Comparison of ENCODE assay signal across 17 cellular contexts in genomic region chr4:81651500-81651899, GRCh38.
A peak's percentile ranks its signal among the peaks of the same experiment; 100 is the strongest.
DNase-seq lines count a peak whose midpoint lies in the region; ATAC-seq, FAIRE-seq and TF ChIP-seq lines count a peak whose summit lies in the region.
"Had no signal": no experiment of that assay in that cellular context is flagged by ENCODE, and none has a peak within 500 bp of the region (broad histone marks: within the 10 kb centered on the region; RNA-seq: fewer than 3 reads in every experiment).

No MANE protein-coding gene starts in this region.

- DNase-seq in DMS79 treated with DMSO at 0.1 percent for 48 hours (lab: John Stamatoyannopoulos, UW) (peak; percentile 17), DMS79 (lab: John Stamatoyannopoulos, UW) (no peak), HepG2 (ENCODE audit: low spot score) (no peak), NCI-H1105 treated with DMSO at 0.1 percent for 48 hours (lab: John Stamatoyannopoulos, UW) (no peak)
- DNase-seq: central memory CD4-positive, alpha-beta T cell; DMS 273 treated with DMSO at 0.1 percent for 48 hours; sigmoid colon; transverse colon had no signal

- H3K27me3 Mint-ChIP-seq in activated T-helper 17 cell treated with anti-CD3 and anti-CD28 coated beads, Interleukin-2, amount 50 U/mL, for 72 hours = no peaks in the 10 kb centered on the region

- no peak overlapping the region for H3K4me3 ChIP-seq in HEK293 (ENCODE audit: low read depth, low read length)
- no peak overlapping the region for H3K4me3 ChIP-seq in HepG2 (replicated peaks in 1 of 3; ENCODE audit: insufficient read depth in 1 of 3, low read depth in 2 of 3, low read length in 3 of 3)
- H3K4me3 ChIP-seq: GM12878, HAP-1, sigmoid colon, transverse colon had no signal

- H3K4me1 Mint-ChIP-seq in activated T-helper 17 cell treated with anti-CD3 and anti-CD28 coated beads, Interleukin-2, amount 50 U/mL, for 72 hours = peaks cover 25% of the 10 kb centered on the region

- intact Hi-C loops in HepG2 (cut with micrococcal nuclease; ENCODE audit: unreplicated experiment) = no loop called here

- BruUV-seq in HepG2 (replicated peaks; lab: Mats Ljungman, UMichigan) = no TSS peak

- peaks cover 5% of the 10 kb centered on the region for H3K9me3 Mint-ChIP-seq in activated T-helper 17 cell treated with anti-CD3 and anti-CD28 coated beads, Interleukin-2, amount 50 U/mL, for 72 hours
- H3K9me3 Mint-ChIP-seq: natural killer cell treated with Interleukin-12 subunit alpha and Interleukin-12 subunit beta and Interleukin-15 and Interleukin-18, amount 100 ng/mL, for 72 hours had no signal

- no peak for TF ChIP-seq EP300 in HepG2 (IDR thresholded peaks at IDR 0.05; ENCODE audit: low read depth in 2 of 2, low read length in 2 of 2)
- no peak for TF ChIP-seq EP300 in HepG2 (CRISPR knock-in tag; IDR thresholded peaks at IDR 0.05; ENCODE audit: borderline replicate concordance)

- WGBS in HepG2 (ENCODE audit: low lambda C conversion rate) = 0% methylated on average over 1 of the region's 1 CpG

- no peak for FAIRE-seq in HepG2 (lab: Jason Lieb, UNC)
- FAIRE-seq: A204.1, GM12878 had no signal

- CTCF ChIA-PET in HEK293 (lab: Yijun Ruan, JAX) = no interaction called here
- CTCF ChIA-PET in HepG2 (lab: Yijun Ruan, JAX; ENCODE audit: low intra/inter-chr PET ratio, low total read pairs) = no interaction called here

- H3K9me3 ChIP-seq in HEK293 (ENCODE audit: control insufficient read depth, insufficient read depth, low read depth, low read length) (no peaks in the 10 kb centered on the region), HepG2 (ENCODE audit: low read length) (no peaks in the 10 kb centered on the region)
- H3K9me3 ChIP-seq: HAP-1, sigmoid colon, transverse colon had no signal

- H3K4me3 Mint-ChIP-seq in activated T-helper 17 cell treated with anti-CD3 and anti-CD28 coated beads, Interleukin-2, amount 50 U/mL, for 72 hours = peak overlapping the region; percentile 21
- H3K4me3 Mint-ChIP-seq: natural killer cell treated with Interleukin-12 subunit alpha and Interleukin-12 subunit beta and Interleukin-15 and Interleukin-18, amount 100 ng/mL, for 72 hours had no signal

- no peak overlapping the region for H3K9ac ChIP-seq in HepG2 (ENCODE audit: insufficient read depth, low read depth, low read length)

- TF ChIP-seq POLR2A in HepG2 (IDR thresholded peaks at IDR 0.05; ENCODE audit: insufficient read depth in 1 of 2, low read depth in 2 of 2, low read length in 2 of 2) = no peak

- TF ChIP-seq RAD21 in HepG2 (CRISPR knock-in tag; IDR thresholded peaks at IDR 0.05) = no peak

- no peaks in the 10 kb centered on the region for H3K4me1 ChIP-seq in HEK293 (ENCODE audit: control insufficient read depth, insufficient read depth, low read length)
- peaks cover 11% of the 10 kb centered on the region for H3K4me1 ChIP-seq in HepG2 (ENCODE audit: insufficient read depth, low read length)
- H3K4me1 ChIP-seq: HAP-1, sigmoid colon had no signal

- no peak overlapping the region for H3K27ac ChIP-seq in HEK293 (ENCODE audit: extremely low read depth, low read depth, low read length)
- no peak overlapping the region for H3K27ac ChIP-seq in HepG2 (ENCODE audit: extremely low read length, insufficient read depth, low read length)
- H3K27ac ChIP-seq: sigmoid colon, transverse colon had no signal

- peak overlapping the region; percentile 85 for H3K27ac Mint-ChIP-seq in activated T-helper 17 cell treated with anti-CD3 and anti-CD28 coated beads, Interleukin-2, amount 50 U/mL, for 72 hours
- H3K27ac Mint-ChIP-seq: natural killer cell treated with Interleukin-12 subunit alpha and Interleukin-12 subunit beta and Interleukin-15 and Interleukin-18, amount 100 ng/mL, for 72 hours had no signal

- ATAC-seq in activated T-helper 17 cell treated with anti-CD3 and anti-CD28 coated beads, Interleukin-2, amount 50 U/mL, for 72 hours (replicated peaks) = peak; percentile 62
- ATAC-seq in HepG2 = no peak
- ATAC-seq in GM18858 (IDR thresholded peaks at IDR 0.05; ENCODE audit: unreplicated experiment) = no peak
- no peak for ATAC-seq in GM19463 (IDR thresholded peaks at IDR 0.05; ENCODE audit: unreplicated experiment)
- ATAC-seq: GM12878, Right ventricle myocardium inferior had no signal

- in situ Hi-C loops in HepG2 (cut with HindIII; ENCODE audit: extremely low pct_ligation_motif_present, low pct_unique_long_range_greater_than_20kb) = no loop called here

- H3K36me3 Mint-ChIP-seq in activated T-helper 17 cell treated with anti-CD3 and anti-CD28 coated beads, Interleukin-2, amount 50 U/mL, for 72 hours (ENCODE audit: low read depth) = no peaks in the 10 kb centered on the region
- H3K36me3 Mint-ChIP-seq: natural killer cell treated with Interleukin-12 subunit alpha and Interleukin-12 subunit beta and Interleukin-15 and Interleukin-18, amount 100 ng/mL, for 72 hours had no signal

- no peaks in the 10 kb centered on the region; a peak in 1 of 5 replicates for H3K27me3 ChIP-seq in HepG2 (ENCODE audit: control insufficient read depth in 1 of 2, insufficient read depth in 2 of 2, low read length in 2 of 2)
- H3K27me3 ChIP-seq: sigmoid colon, transverse colon had no signal

- TF ChIP-seq CTCF in HEK293 (tag by site-specific recombination; IDR thresholded peaks at IDR 0.05) (no peak), HepG2 (CRISPR knock-in tag; IDR thresholded peaks at IDR 0.05) (no peak)

- no peak overlapping the region for H2AFZ ChIP-seq in HepG2 (ENCODE audit: low read length)

- H4K20me1 ChIP-seq in HepG2 (ENCODE audit: insufficient read depth, low read length) = no peaks in the 10 kb centered on the region

- no peak overlapping the region for H3K4me2 ChIP-seq in HepG2 (ENCODE audit: low read depth, low read length)

- no peaks in the 10 kb centered on the region for H3K79me2 ChIP-seq in HepG2 (ENCODE audit: insufficient read depth, low read length)

- H3K36me3 ChIP-seq in HEK293 (ENCODE audit: control insufficient read depth in 2 of 2, insufficient read depth in 1 of 2, low read length in 2 of 2) (no peaks in the 10 kb centered on the region), HepG2 (replicated peaks in 1 of 2; ENCODE audit: control insufficient read depth in 1 of 2, insufficient read depth in 2 of 2, low read length in 2 of 2) (no peaks in the 10 kb centered on the region)
- H3K36me3 ChIP-seq: HAP-1, sigmoid colon, transverse colon had no signal

- POLR2A ChIA-PET in HEK293 (lab: Yijun Ruan, JAX) = no interaction called here
- POLR2A ChIA-PET in HepG2 (lab: Yijun Ruan, JAX) = no interaction called here

TF ChIP-seq in HEK293, 187 proteins besides CTCF, POLR2A, EP300 and RAD21 (continues in another document):
- no peak for TF ChIP-seq ZNF398 (tag by site-specific recombination; IDR thresholded peaks at IDR 0.05)
- TF ChIP-seq ZNF629 (tag by site-specific recombination; IDR thresholded peaks at IDR 0.05) = no peak
- no peak for TF ChIP-seq KLF10 (tag by site-specific recombination; IDR thresholded peaks at IDR 0.05)

TF ChIP-seq in HepG2, 621 proteins besides CTCF, POLR2A, EP300 and RAD21:
- TF ChIP-seq MAFK (conservative IDR thresholded peaks at IDR 0.05 in 1 of 2, IDR thresholded peaks at IDR 0.05 in 1 of 2; ENCODE audit: low read length in 2 of 2) = peak; percentile 45 to 64; a peak in 3 of 4 replicates
- no peak for TF ChIP-seq ZNF280D (CRISPR knock-in tag; IDR thresholded peaks at IDR 0.05)
- TF ChIP-seq PAWR (CRISPR knock-in tag; IDR thresholded peaks at IDR 0.05; ENCODE audit: borderline replicate concordance) = no peak
- peak; percentile 46; the same call in 1 of the 2 replicates for TF ChIP-seq MAFF (IDR thresholded peaks at IDR 0.05; ENCODE audit: low read depth, low read length)
- TF ChIP-seq NPAS2 (CRISPR knock-in tag; IDR thresholded peaks at IDR 0.05; ENCODE audit: borderline replicate concordance) = no peak
